ENCODE assay signal across 16 cellular contexts in genomic region chr11:122663764-122664163, GRCh38. TPM values are rescaled to one million over a fixed set of nuclear protein-coding genes. Genes with fewer than 3 reads are reported as not detected.
A peak's percentile ranks its signal among the peaks of the same experiment; 100 is the strongest.
DNase-seq lines count a peak whose midpoint lies in the region; ATAC-seq and TF ChIP-seq lines count a peak whose summit lies in the region.
"Had no signal": no experiment of that assay in that cellular context is flagged by ENCODE, and none has a peak within 500 bp of the region (broad histone marks: within the 10 kb centered on the region; RNA-seq: fewer than 3 reads in every experiment).

No MANE protein-coding gene starts in this region.

- no peak for DNase-seq in CD8-positive, alpha-beta memory T cell
- DNase-seq in SK-MEL-5 (ENCODE audit: low read depth, low spot score), result peak; percentile 21
- DNase-seq in left lung, result no peak
- no peak for DNase-seq in colonic mucosa
- DNase-seq in GM03348 (ENCODE audit: low spot score), result no peak
- no peak for DNase-seq in ovary
- no peak for DNase-seq in activated CD4-positive, CD25-positive, alpha-beta regulatory T cell (lab: John Stamatoyannopoulos, UW)
- DNase-seq: activated CD4-positive, alpha-beta memory T cell treated with anti-CD3 and anti-CD28 coated beads, Interleukin-2, amount 10 ng/mL, durations not matched to agents 7 days and 5 days; activated naive CD4-positive, alpha-beta T cell; dermis blood vessel endothelial cell; gastrocnemius medialis; NCI-H69 had no signal

- H3K4me1 ChIP-seq in CD8-positive, alpha-beta memory T cell (ENCODE audit: insufficient read depth, low read length), result peaks cover 55% of the 10 kb centered on the region
- peaks cover 87% of the 10 kb centered on the region for H3K4me1 ChIP-seq in Loucy (ENCODE audit: insufficient read depth, low read length, poor library complexity, severe bottlenecking)
- peaks cover 0 to 74% of the 10 kb centered on the region in 2 donors for H3K4me1 ChIP-seq in left lung
- no peaks in the 10 kb centered on the region for H3K4me1 ChIP-seq in colonic mucosa
- H3K4me1 ChIP-seq in ovary (ENCODE audit: insufficient read depth), result no peaks in the 10 kb centered on the region

- H3F3A ChIP-seq in Loucy (ENCODE audit: low read depth), result peaks cover 5% of the 10 kb centered on the region; the same call in 1 of the 2 replicates

- no peak for TF ChIP-seq POLR2A in ovary (IDR thresholded peaks at IDR 0.05)

- peaks cover 0 to 1% of the 10 kb centered on the region in 2 donors for H3K27me3 Mint-ChIP-seq in CD8-positive, alpha-beta memory T cell
- H3K27me3 Mint-ChIP-seq: stimulated activated naive CD8-positive, alpha-beta T cell treated with anti-CD3 and anti-CD28 coated beads, Interleukin-15, Interleukin-2, amounts not matched to agents 100 ng/mL and 50 ng/mL, for 24 hours had no signal

- POLR2A ChIA-PET in CD8-positive, alpha-beta memory T cell (lab: Charles Lee), result no interaction called here

- no peaks in the 10 kb centered on the region for H3K9me3 Mint-ChIP-seq in CD8-positive, alpha-beta memory T cell
- H3K9me3 Mint-ChIP-seq: activated CD4-positive, alpha-beta memory T cell treated with anti-CD3 and anti-CD28 coated beads, Interleukin-2, amount 10 ng/mL, durations not matched to agents 7 days and 5 days; stimulated activated naive CD8-positive, alpha-beta T cell treated with anti-CD3 and anti-CD28 coated beads, Interleukin-15, Interleukin-2, amounts not matched to agents 100 ng/mL and 50 ng/mL, for 24 hours had no signal

- CTCF ChIA-PET in CD8-positive, alpha-beta memory T cell (lab: Charles Lee), result interaction anchor here (1.0 to 5.0 kb wide), 6 partner anchors 8 to 118 kb away, joined by 3 to 23 read pairs (median 4); partner anchors contain the start of gene UBASH3B

- TF ChIP-seq CTCF in Loucy (conservative IDR thresholded peaks at IDR 0.05; ENCODE audit: low read length) (no peak), left lung (IDR thresholded peaks at IDR 0.05) (no peak), colonic mucosa (IDR thresholded peaks at IDR 0.05) (no peak), ovary (IDR thresholded peaks at IDR 0.05) (no peak)

- H3K9ac ChIP-seq in Loucy (ENCODE audit: low read depth, low read length, poor library complexity, severe bottlenecking), result peak overlapping the region; percentile 47
- H3K9ac ChIP-seq in colonic mucosa (ENCODE audit: low read depth in 2 of 2, low read length in 2 of 2), result no peak overlapping the region
- H3K9ac ChIP-seq: KMS-11 had no signal

- H3K27ac ChIP-seq in CD8-positive, alpha-beta memory T cell (ENCODE audit: low read depth, low read length), result no peak overlapping the region
- H3K27ac ChIP-seq in left lung (no peak overlapping the region), colonic mucosa (no peak overlapping the region), ovary (no peak overlapping the region)
- H3K27ac ChIP-seq: gastrocnemius medialis, KMS-11 had no signal

- H3K9me3 ChIP-seq in CD8-positive, alpha-beta memory T cell (ENCODE audit: low read length), result no peaks in the 10 kb centered on the region
- H3K9me3 ChIP-seq in Loucy (ENCODE audit: insufficient read depth, low read depth, low read length), result no peaks in the 10 kb centered on the region
- no peaks in the 10 kb centered on the region for H3K9me3 ChIP-seq in left lung
- H3K9me3 ChIP-seq in colonic mucosa, result no peaks in the 10 kb centered on the region
- H3K9me3 ChIP-seq in ovary, result no peaks in the 10 kb centered on the region
- H3K9me3 ChIP-seq: gastrocnemius medialis had no signal

- H3K4me2 ChIP-seq in Loucy (ENCODE audit: low read depth, low read length, poor library complexity, severe bottlenecking), result peak overlapping the region; percentile 78
- H3K4me2 ChIP-seq: KMS-11 had no signal

- ATAC-seq in left lung, result peak; percentile 40
- ATAC-seq: gastrocnemius medialis, SK-N-SH treated with all-trans-retinoic acid at 6 μM for 48 hours had no signal

- no peak overlapping the region for H2AFZ ChIP-seq in Loucy (ENCODE audit: low read length)

- 84 to 89% (median 88%) methylated on average over 4 of the region's 4 CpGs for WGBS in ovary, 3 donors

- no peaks in the 10 kb centered on the region for H3K9me2 ChIP-seq in Loucy (replicated peaks; ENCODE audit: low read depth, low read length)

- H3K27ac Mint-ChIP-seq in CD8-positive, alpha-beta memory T cell, result peak overlapping the region; percentile 36 to 85 (median 63)
- H3K27ac Mint-ChIP-seq: activated CD4-positive, alpha-beta memory T cell treated with anti-CD3 and anti-CD28 coated beads, Interleukin-2, amount 10 ng/mL, durations not matched to agents 7 days and 5 days; stimulated activated naive CD8-positive, alpha-beta T cell treated with anti-CD3 and anti-CD28 coated beads, Interleukin-15, Interleukin-2, amounts not matched to agents 100 ng/mL and 50 ng/mL, for 24 hours had no signal

- no peaks in the 10 kb centered on the region for H3K27me3 ChIP-seq in CD8-positive, alpha-beta memory T cell (ENCODE audit: insufficient read depth, low read length, poor library complexity, severe bottlenecking)
- H3K27me3 ChIP-seq in Loucy (ENCODE audit: insufficient read depth, low read length, poor library complexity, severe bottlenecking) (no peaks in the 10 kb centered on the region), left lung (no peaks in the 10 kb centered on the region), colonic mucosa (no peaks in the 10 kb centered on the region), ovary (no peaks in the 10 kb centered on the region)
- H3K27me3 ChIP-seq: gastrocnemius medialis had no signal

- no peak overlapping the region for H3K4me3 Mint-ChIP-seq in CD8-positive, alpha-beta memory T cell
- H3K4me3 Mint-ChIP-seq: activated CD4-positive, alpha-beta memory T cell treated with anti-CD3 and anti-CD28 coated beads, Interleukin-2, amount 10 ng/mL, durations not matched to agents 7 days and 5 days; stimulated activated naive CD8-positive, alpha-beta T cell treated with anti-CD3 and anti-CD28 coated beads, Interleukin-15, Interleukin-2, amounts not matched to agents 100 ng/mL and 50 ng/mL, for 24 hours had no signal

- H3K4me3 ChIP-seq in CD8-positive, alpha-beta memory T cell (ENCODE audit: low read length), result no peak overlapping the region
- H3K4me3 ChIP-seq in Loucy (ENCODE audit: low read length, poor library complexity, severe bottlenecking) (peak overlapping the region; percentile 47), left lung (no peak overlapping the region), colonic mucosa (no peak overlapping the region), ovary (no peak overlapping the region)
- H3K4me3 ChIP-seq: gastrocnemius medialis had no signal

- peaks cover 99% of the 10 kb centered on the region for H3K79me2 ChIP-seq in Loucy (ENCODE audit: insufficient read depth, low read length)

- in situ Hi-C loops in SK-MEL-5 (cut with HindIII; ENCODE audit: low pct_unique_long_range_greater_than_20kb, low sequenced_read_pairs), result no loop called here

- TF ChIP-seq EP300 in ovary (IDR thresholded peaks at IDR 0.05), result no peak

- no peaks in the 10 kb centered on the region for H3K36me3 ChIP-seq in CD8-positive, alpha-beta memory T cell (ENCODE audit: insufficient read depth, low read length)
- peaks cover 7% of the 10 kb centered on the region; the same call in 1 of the 2 replicates for H3K36me3 ChIP-seq in Loucy (ENCODE audit: insufficient read depth, low read length)
- H3K36me3 ChIP-seq in left lung, result no peaks in the 10 kb centered on the region
- no peaks in the 10 kb centered on the region for H3K36me3 ChIP-seq in colonic mucosa
- H3K36me3 ChIP-seq in ovary, result no peaks in the 10 kb centered on the region
- H3K36me3 ChIP-seq: gastrocnemius medialis had no signal

- peaks cover 62 to 86% (median 72%) of the 10 kb centered on the region in 3 donors for H3K4me1 Mint-ChIP-seq in CD8-positive, alpha-beta memory T cell

- H4K20me1 ChIP-seq in Loucy (ENCODE audit: insufficient read depth, low read length, poor library complexity, severe bottlenecking), result peaks cover 24% of the 10 kb centered on the region

- peaks cover 0 to 8% (median 2%) of the 10 kb centered on the region in 3 donors for H3K36me3 Mint-ChIP-seq in CD8-positive, alpha-beta memory T cell

- intact Hi-C loops in left lung (cut with DNase I) (no loop called here), colonic mucosa (cut with DNase I) (no loop called here), ovary (cut with DNase I) (no loop called here)

RNA-seq across cellular contexts. Expression of gene UBASH3B, which starts 8.2 kb away (rescaled TPM):
- total RNA-seq in CD8-positive, alpha-beta memory T cell, result 10 to 100 TPM; 34.6 to 36.4 TPM
- 12.0 TPM for polyA plus RNA-seq in CD8-positive, alpha-beta memory T cell
- total RNA-seq in SK-MEL-5 (2014; rRNA removed; shearing (Covaris generic)), result 12.4 and 12.8 TPM in 2 replicates
- polyA plus RNA-seq in SK-MEL-5 (2015; cell fraction: cytosol; rRNA removed), result 18.9 and 32.5 TPM in 2 replicates
- 10.6 and 13.3 TPM in 2 replicates for polyA plus RNA-seq in SK-MEL-5 (2015; cell fraction: nucleus; rRNA removed)
- total RNA-seq in left lung, result 10 to 100 TPM; 19.3 to 38.6 TPM
- 1 to 10 TPM; 3.7 to 5.8 TPM for total RNA-seq in colonic mucosa
- total RNA-seq in ovary, result 1 to 10 TPM in 6 of 7 donors, under 1 TPM in 1; 0.92 to 5.9 (median 1.8) TPM
- 1 to 10 TPM in 1 of 2 donors, under 1 TPM in 1; 0.31 to 1.8 TPM for polyA plus RNA-seq in ovary
